ENCODE assay signal across 9 cellular contexts in the genomic region with DNA sequence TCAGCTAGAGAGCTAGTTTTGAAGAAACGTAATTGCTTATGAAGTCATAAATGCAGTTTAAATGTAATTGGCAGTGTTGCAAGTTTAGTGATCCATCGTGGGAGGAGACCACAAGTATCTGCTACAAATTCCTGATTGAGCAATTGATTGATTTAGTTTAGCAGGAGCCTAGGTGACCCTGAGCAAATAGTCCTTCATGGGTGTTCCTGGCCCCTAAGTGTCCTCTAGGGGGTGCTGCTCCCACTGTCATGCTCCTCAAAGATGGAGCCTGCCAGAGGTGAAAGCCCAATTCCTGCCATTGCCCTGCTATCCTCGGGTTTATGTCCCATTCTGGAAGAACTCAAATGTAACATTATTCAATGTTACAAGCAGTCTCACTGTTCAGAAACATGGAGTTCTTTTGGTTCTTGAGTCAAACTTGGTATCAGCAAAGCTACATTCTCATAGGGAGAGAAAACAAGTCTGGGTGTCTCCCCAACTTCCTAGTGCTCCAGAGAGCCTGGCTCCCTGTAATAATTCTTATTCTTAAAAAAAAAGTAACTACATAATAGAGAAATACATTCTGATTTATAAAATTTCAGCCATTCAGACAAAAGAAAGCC. TPM values are rescaled to one million over a fixed set of nuclear protein-coding genes. Genes with fewer than 3 reads are reported as not detected.
DNase-seq lines count a peak whose midpoint lies in the region; ATAC-seq and TF ChIP-seq lines count a peak whose summit lies in the region.
"Had no signal": no experiment of that assay in that cellular context is flagged by ENCODE, and none has a peak within 500 bp of the region (broad histone marks: within the 10 kb centered on the region; RNA-seq: fewer than 3 reads in every experiment).

No MANE protein-coding gene starts in this region.

- intact Hi-C loops in heart right ventricle (cut with DNase I) = loop anchor here in 6 of 10 donors (1.0 to 10.0 kb wide), 4 partner anchors 107 to 133 kb away; a partner anchor contains a TSS
- intact Hi-C loops in gastrocnemius medialis (cut with DNase I; ENCODE audit: low total_unique reads) = loop anchor here (1.0 kb wide), 1 partner anchor 132 kb away; no protein-coding TSS in a partner anchor

- in situ Hi-C loops in gastrocnemius medialis (cut with MboI; ENCODE audit: low sequenced_read_pairs in 4 of 4) = loop anchor here in 2 of 4 donors (10.0 kb wide), 2 partner anchors 127 to 137 kb away; a partner anchor contains a TSS

- 53 to 58% methylated on average over 3 of the region's 3 CpGs for WGBS in heart right ventricle, 2 donors

- peak; percentile 49 for DNase-seq in NCI-H1436 (lab: John Stamatoyannopoulos, UW)
- no peak for DNase-seq in NCI-H1436 treated with DMSO at 0.1 percent for 48 hours (lab: John Stamatoyannopoulos, UW)
- peak; percentile 92 for DNase-seq in Karpas-422
- DNase-seq in SKM-1 (lab: John Stamatoyannopoulos, UW; ENCODE audit: unreplicated experiment) = peak; percentile 24
- DNase-seq in activated naive CD4-positive, alpha-beta T cell treated with anti-CD3 and anti-CD28 coated beads, Interleukin-2, amount 50 U/mL, for 16 hours = peak; percentile 72
- DNase-seq in heart right ventricle = peak; percentile 39 to 58
- peak; percentile 30 to 59 for DNase-seq in gastrocnemius medialis

- H3K4me2 ChIP-seq in Karpas-422 (ENCODE audit: low read depth, low read length, poor library complexity, severe bottlenecking) = no peak overlapping the region
- H3K4me2 ChIP-seq: BLaER1 treated with 17β-estradiol and CSF1 and Interleukin-3, amounts not matched to agents 10 nM and 100 nM had no signal

- H3K9me3 ChIP-seq in Karpas-422 (ENCODE audit: low read length) (no peaks in the 10 kb centered on the region), heart right ventricle (no peaks in the 10 kb centered on the region), gastrocnemius medialis (no peaks in the 10 kb centered on the region)
- H3K9me3 ChIP-seq: BLaER1 treated with 17β-estradiol and CSF1 and Interleukin-3, amounts not matched to agents 10 nM and 100 nM had no signal

- no peaks in the 10 kb centered on the region for H3K27me3 ChIP-seq in Karpas-422 (ENCODE audit: low read length)
- no peaks in the 10 kb centered on the region for H3K27me3 ChIP-seq in heart right ventricle
- no peaks in the 10 kb centered on the region for H3K27me3 ChIP-seq in gastrocnemius medialis
- H3K27me3 ChIP-seq: BLaER1 treated with 17β-estradiol and CSF1 and Interleukin-3, amounts not matched to agents 10 nM and 100 nM had no signal

- H3K4me1 ChIP-seq in Karpas-422 (ENCODE audit: low read length) = peaks cover 3% of the 10 kb centered on the region; the same call in 1 of the 2 replicates
- H3K4me1 ChIP-seq in heart right ventricle = no peaks in the 10 kb centered on the region
- no peaks in the 10 kb centered on the region for H3K4me1 ChIP-seq in gastrocnemius medialis

- H4K20me1 ChIP-seq in Karpas-422 (ENCODE audit: insufficient read depth, low read depth, low read length) = no peaks in the 10 kb centered on the region

- H3K36me3 ChIP-seq in Karpas-422 (ENCODE audit: insufficient read depth, low read length) (no peaks in the 10 kb centered on the region), heart right ventricle (peaks cover 0 to 3% (median 0%) of the 10 kb centered on the region in 9 donors), gastrocnemius medialis (no peaks in the 10 kb centered on the region)

- H3K9me2 ChIP-seq in Karpas-422 (replicated peaks; ENCODE audit: insufficient read depth, low read length) = no peaks in the 10 kb centered on the region

- no peak overlapping the region for H3K9ac ChIP-seq in Karpas-422 (ENCODE audit: low read length)
- H3K9ac ChIP-seq: BLaER1 treated with 17β-estradiol and CSF1 and Interleukin-3, amounts not matched to agents 10 nM and 100 nM had no signal

- H3K27ac ChIP-seq in Karpas-422 (ENCODE audit: low read length) = no peak overlapping the region
- H3K27ac ChIP-seq in heart right ventricle = no peak overlapping the region
- no peak overlapping the region for H3K27ac ChIP-seq in gastrocnemius medialis
- H3K27ac ChIP-seq: BLaER1 treated with 17β-estradiol and CSF1 and Interleukin-3, amounts not matched to agents 10 nM and 100 nM had no signal

- no peak overlapping the region for H3K4me3 ChIP-seq in Karpas-422 (ENCODE audit: low read length)
- H3K4me3 ChIP-seq in heart right ventricle = no peak overlapping the region
- H3K4me3 ChIP-seq in gastrocnemius medialis = no peak overlapping the region
- H3K4me3 ChIP-seq: BLaER1 treated with 17β-estradiol and CSF1 and Interleukin-3, amounts not matched to agents 10 nM and 100 nM had no signal

- H3K79me2 ChIP-seq in Karpas-422 (ENCODE audit: low read length) = no peaks in the 10 kb centered on the region

- ATAC-seq in heart right ventricle = peak in 7 of 8 donors; percentile 43 to 81 (median 71)
- ATAC-seq in gastrocnemius medialis = peak; percentile 83 to 91
- no peak for ATAC-seq in GM19467 (IDR thresholded peaks at IDR 0.05; ENCODE audit: unreplicated experiment)

- TF ChIP-seq CTCF in heart right ventricle (IDR thresholded peaks at IDR 0.05) = peak; percentile 41 to 80 (median 72)
- TF ChIP-seq CTCF in gastrocnemius medialis (IDR thresholded peaks at IDR 0.05 in 4 of 5, conservative IDR thresholded peaks at IDR 0.05 in 1 of 5) = peak; percentile 58 to 78 (median 67)

- H2AFZ ChIP-seq in Karpas-422 (ENCODE audit: low read length) = no peak overlapping the region

- TF ChIP-seq POLR2A in gastrocnemius medialis (IDR thresholded peaks at IDR 0.05) = no peak

RNA-seq across cellular contexts. Expression of a gene that starts 29.8 kb away (rescaled TPM):
- total RNA-seq in Karpas-422 (2014; rRNA removed; shearing (Covaris generic); ENCODE audit: low replicate concordance) = 53.8 and 73.3 TPM in 2 replicates
- total RNA-seq in heart right ventricle = 10 to 100 TPM; 15.2 to 24.9 (median 20.6) TPM
- polyA plus RNA-seq in heart right ventricle = 1 to 10 TPM; 5.8 to 6.4 TPM
- 10 to 100 TPM; 21.4 to 42.7 (median 31.7) TPM for total RNA-seq in gastrocnemius medialis
